Comparison of ENCODE assay signal across 16 cellular contexts in genomic region chr1:162543228-162543627, GRCh38. TPM values are rescaled to one million over a fixed set of nuclear protein-coding genes. Genes with fewer than 3 reads are reported as not detected.
A peak's percentile ranks its signal among the peaks of the same experiment; 100 is the strongest.
DNase-seq lines count a peak whose midpoint lies in the region; ATAC-seq and TF ChIP-seq lines count a peak whose summit lies in the region.
"Had no signal": no experiment of that assay in that cellular context is flagged by ENCODE, and none has a peak within 500 bp of the region (broad histone marks: within the 10 kb centered on the region; RNA-seq: fewer than 3 reads in every experiment).

No MANE protein-coding gene starts in this region.

- CTCF ChIA-PET in IMR-90 (lab: Yijun Ruan, JAX): no interaction called here

- H4K91ac ChIP-seq in IMR-90 (ENCODE audit: insufficient read depth, low read depth, low read length): no peak overlapping the region

- BruUV-seq in IMR-90 (replicated peaks; lab: Mats Ljungman, UMichigan): no TSS peak

- 97 to 100% methylated on average over 3 of the region's 3 CpGs for WGBS in GM23248 (ENCODE audit: low coverage in 1 of 2, low lambda C conversion rate in 2 of 2, missing lambda C conversion rate in 2 of 2), 2 experiments
- 100% methylated on average over 1 of the region's 3 CpGs; no CpG with 5 or more reads in 1 of the 2 experiments for WGBS in IMR-90 (ENCODE audit: extremely low coverage in 2 of 2, insufficient read length in 1 of 2), 2 experiments

- H2BK120ac ChIP-seq in IMR-90 (ENCODE audit: low read depth, low read length): peak overlapping the region; percentile 97; the same call in 1 of the 2 replicates

- peak overlapping the region; percentile 87; the same call in 1 of the 3 replicates for H2BK15ac ChIP-seq in IMR-90 (ENCODE audit: low read depth, low read length)

- H3K56ac ChIP-seq in IMR-90 (ENCODE audit: extremely low read depth, insufficient read depth, low read length): no peak overlapping the region

- H3K23ac ChIP-seq in IMR-90 (ENCODE audit: low read depth, low read length): no peak overlapping the region

- no peak overlapping the region for H4K8ac ChIP-seq in IMR-90 (ENCODE audit: low read depth in 2 of 2, low read length in 2 of 2)

- no peak overlapping the region for H2AK9ac ChIP-seq in IMR-90 (replicated peaks; ENCODE audit: low read depth, low read length, poor library complexity)

- no peaks in the 10 kb centered on the region for H3K79me2 ChIP-seq in ACC112 (ENCODE audit: control insufficient read depth, insufficient read depth, low read length, unreplicated experiment)
- H3K79me2 ChIP-seq in GM23248 (ENCODE audit: insufficient read depth): peaks cover 4% of the 10 kb centered on the region; the same call in 1 of the 2 replicates

- peaks cover 3% of the 10 kb centered on the region; the same call in 1 of the 2 replicates for H3K9me1 ChIP-seq in IMR-90 (ENCODE audit: insufficient read depth, low read length)

- intact Hi-C loops in IMR-90 (cut with micrococcal nuclease): no loop called here

- dilution Hi-C loops in IMR-90 (cut with HindIII; ENCODE audit: low sequenced_read_pairs, unreplicated experiment): no loop called here

- TF ChIP-seq RAD21 in IMR-90 (IDR thresholded peaks at IDR 0.05; ENCODE audit: low read length): no peak

- H3K4me2 ChIP-seq in GM23248 (ENCODE audit: unreplicated experiment) (no peak overlapping the region), IMR-90 (ENCODE audit: low read depth, low read length) (no peak overlapping the region)
- H3K4me2 ChIP-seq: BLaER1, GM23338 had no signal

- DNase-seq in GM23248 (no peak), IMR-90 (no peak), epithelial cell of prostate (ENCODE audit: low read depth, low spot score) (no peak), C1 segment of cervical spinal cord (lab: John Stamatoyannopoulos, UW) (no peak), brain microvascular endothelial cell (no peak)
- DNase-seq: CD4-positive, alpha-beta T cell; CD8-positive, alpha-beta memory T cell; DMS 273 treated with DMSO at 0.1 percent for 48 hours; DMS79; EL; GDM1; H9 had no signal

- H3K36me3 ChIP-seq in ACC112 (ENCODE audit: insufficient read depth, low read length) (no peaks in the 10 kb centered on the region), GM23248 (ENCODE audit: low read depth) (no peaks in the 10 kb centered on the region), IMR-90 (ENCODE audit: control insufficient read depth, insufficient read depth, low read length) (no peaks in the 10 kb centered on the region), brain microvascular endothelial cell (replicated peaks) (no peaks in the 10 kb centered on the region)
- H3K36me3 ChIP-seq: BLaER1 had no signal

- POLR2A ChIA-PET in IMR-90 (lab: Charles Lee; ENCODE audit: unreplicated experiment): interaction anchor here (0.6 kb wide), 1 partner anchor 1980 kb away, joined by 3 read pairs; no protein-coding TSS in a partner anchor

- no peak overlapping the region for H3K14ac ChIP-seq in IMR-90 (replicated peaks; ENCODE audit: low read depth, low read length)

- in situ Hi-C loops in GM23248 (cut with MboI): no loop called here
- in situ Hi-C loops in IMR-90 (cut with MboI; ENCODE audit: low sequenced_read_pairs): no loop called here
- in situ Hi-C loops in brain microvascular endothelial cell (cut with HindIII; ENCODE audit: low pct_ligation_motif_present, low sequenced_read_pairs): no loop called here

- peaks cover 23% of the 10 kb centered on the region for H3K4me1 ChIP-seq in ACC112 (ENCODE audit: control insufficient read depth, insufficient read depth, low read length, unreplicated experiment)
- peaks cover 52% of the 10 kb centered on the region for H3K4me1 ChIP-seq in GM23248 (ENCODE audit: insufficient read depth)
- peaks cover 9% of the 10 kb centered on the region for H3K4me1 ChIP-seq in IMR-90 (ENCODE audit: control insufficient read depth, insufficient read depth, low read length)

- H2BK5ac ChIP-seq in IMR-90 (ENCODE audit: low read depth, low read length, poor library complexity, severe bottlenecking): peak overlapping the region; percentile 96

- H4K5ac ChIP-seq in IMR-90 (ENCODE audit: low read depth, low read length): no peak overlapping the region

- H3F3A ChIP-seq in GM23248 (ENCODE audit: insufficient read depth): peaks cover 48% of the 10 kb centered on the region

- no peak for TF ChIP-seq POLR2A in IMR-90 (IDR thresholded peaks at IDR 0.05; ENCODE audit: low read depth, low read length)

- no peaks in the 10 kb centered on the region for H3K9me2 ChIP-seq in GM23248 (ENCODE audit: insufficient read depth)

- no peaks in the 10 kb centered on the region for H4K20me1 ChIP-seq in GM23248 (ENCODE audit: insufficient read depth)
- H4K20me1 ChIP-seq in IMR-90 (ENCODE audit: insufficient read depth, low read length): no peaks in the 10 kb centered on the region
- H4K20me1 ChIP-seq: BLaER1 had no signal

- H3K9ac ChIP-seq in GM23248 (no peak overlapping the region), IMR-90 (ENCODE audit: low read depth, low read length) (no peak overlapping the region)
- H3K9ac ChIP-seq: BLaER1 had no signal

- no peak overlapping the region for H3K18ac ChIP-seq in IMR-90 (ENCODE audit: low read depth, low read length)

- no peak overlapping the region for H3K4ac ChIP-seq in IMR-90 (ENCODE audit: low read depth, low read length)

- peak overlapping the region; percentile 50; the same call in 1 of the 2 replicates for H2BK20ac ChIP-seq in IMR-90 (ENCODE audit: low read depth, low read length)

- H3K79me1 ChIP-seq in IMR-90 (ENCODE audit: low read depth in 1 of 2, low read length in 2 of 2): no peaks in the 10 kb centered on the region; a peak in 1 of 4 replicates

- no peak for ATAC-seq in IMR-90 (ENCODE audit: low read depth)
- ATAC-seq: GM12878, GM23338 had no signal

- no peak overlapping the region for H3K4me3 ChIP-seq in ACC112 (ENCODE audit: low read depth, low read length)
- H3K4me3 ChIP-seq in GM23248: no peak overlapping the region
- H3K4me3 ChIP-seq in IMR-90 (ENCODE audit: insufficient read depth, low read depth, low read length): no peak overlapping the region
- H3K4me3 ChIP-seq in brain microvascular endothelial cell (ENCODE audit: low read depth, low read length): no peak overlapping the region
- H3K4me3 ChIP-seq: BLaER1, GM12878, GM23338 had no signal

- peak overlapping the region; percentile 88 for H3K27ac ChIP-seq in ACC112 (ENCODE audit: low read depth, low read length)
- peak overlapping the region; percentile 85; the same call in 1 of the 2 replicates for H3K27ac ChIP-seq in GM23248
- no peak overlapping the region for H3K27ac ChIP-seq in IMR-90 (ENCODE audit: insufficient read depth, low read length)
- peak overlapping the region; percentile 100 for H3K27ac ChIP-seq in epithelial cell of prostate
- no peak overlapping the region for H3K27ac ChIP-seq in brain microvascular endothelial cell
- H3K27ac ChIP-seq: BLaER1 had no signal

- H2AFZ ChIP-seq in ACC112 (ENCODE audit: low read length, unreplicated experiment) (no peak overlapping the region), GM23248 (no peak overlapping the region), IMR-90 (replicated peaks; ENCODE audit: low read length, poor library complexity) (no peak overlapping the region)
- H2AFZ ChIP-seq: GM23338 had no signal

- no peaks in the 10 kb centered on the region for H3K27me3 ChIP-seq in ACC112 (ENCODE audit: insufficient read depth, low read length)
- H3K27me3 ChIP-seq in GM23248 (replicated peaks; ENCODE audit: insufficient read depth): no peaks in the 10 kb centered on the region
- no peaks in the 10 kb centered on the region for H3K27me3 ChIP-seq in IMR-90 (ENCODE audit: control insufficient read depth, insufficient read depth, low read length)
- no peaks in the 10 kb centered on the region for H3K27me3 ChIP-seq in brain microvascular endothelial cell (replicated peaks)
- H3K27me3 ChIP-seq: BLaER1 had no signal

- H3K9me3 ChIP-seq in GM23248 (ENCODE audit: low read depth) (no peaks in the 10 kb centered on the region), IMR-90 (ENCODE audit: control insufficient read depth, insufficient read depth, low read length) (no peaks in the 10 kb centered on the region)

- TF ChIP-seq CTCF in IMR-90 (conservative IDR thresholded peaks at IDR 0.05; ENCODE audit: low read depth, low read length) (no peak), brain microvascular endothelial cell (IDR thresholded peaks at IDR 0.05; ENCODE audit: low read depth, low read length, missing control alignments) (no peak)

- H2AK5ac ChIP-seq in IMR-90 (ENCODE audit: low read depth, low read length): no peak overlapping the region

TF ChIP-seq in IMR-90, 13 proteins besides CTCF, POLR2A, EP300 and RAD21:
- TF ChIP-seq FOS (IDR thresholded peaks at IDR 0.05; ENCODE audit: low read depth, low read length) (no peak), RCOR1 (IDR thresholded peaks at IDR 0.05; ENCODE audit: insufficient replicate concordance, low read length) (no peak), MXI1 (IDR thresholded peaks at IDR 0.05; ENCODE audit: borderline replicate concordance, low read depth, low read length) (no peak), CEBPB (IDR thresholded peaks at IDR 0.05; ENCODE audit: low read depth, low read length) (no peak), BHLHE40 (IDR thresholded peaks at IDR 0.05; ENCODE audit: low read depth, low read length) (no peak)

RNA-seq across cellular contexts. Expression of gene UAP1, which starts 18.3 kb away (rescaled TPM):
- 406 and 457 TPM in 2 replicates for total RNA-seq in GM23248 (2014; rRNA removed; shearing (Covaris generic))
- polyA plus RNA-seq in GM23248 (2016; fragmentation: Nextera tagmentation; extraction: Ambion mirVana): 524 and 534 TPM in 2 replicates
- total RNA-seq in IMR-90 (2012; rRNA removed): 196 and 255 TPM in 2 replicates
- 77.9 and 93.4 TPM in 2 replicates for polyA plus RNA-seq in IMR-90 (2012; rRNA removed)
- 14.1 and 26.1 TPM in 2 replicates for polyA plus RNA-seq in IMR-90 (2012; cell fraction: cytosol; rRNA removed)
- 6.8 and 75.5 TPM in 2 replicates for polyA plus RNA-seq in IMR-90 (2012; cell fraction: nucleus; rRNA removed; ENCODE audit: low replicate concordance)

RNA-seq across cellular contexts. Expression of gene UHMK1, which starts 45.6 kb away (rescaled TPM):
- total RNA-seq in GM23248 (2014; rRNA removed; shearing (Covaris generic)): 60.6 and 60.8 TPM in 2 replicates
- polyA plus RNA-seq in GM23248 (2016; fragmentation: Nextera tagmentation; extraction: Ambion mirVana): 20.1 and 21.3 TPM in 2 replicates
- total RNA-seq in IMR-90 (2012; rRNA removed): 57.9 and 124 TPM in 2 replicates
- polyA plus RNA-seq in IMR-90 (2012; rRNA removed): 10.2 and 15.6 TPM in 2 replicates
- polyA plus RNA-seq in IMR-90 (2012; cell fraction: cytosol; rRNA removed): 1.9 and 3.0 TPM in 2 replicates
- polyA plus RNA-seq in IMR-90 (2012; cell fraction: nucleus; rRNA removed; ENCODE audit: low replicate concordance): 1.6 and 9.1 TPM in 2 replicates

Comparison
In these comparisons a context has a peak if more than half of its experiments do, and no peak if none do; other contexts are left out.
1. H3K27ac ChIP-seq: peak in ACC112 (single experiment), GM23248 (single experiment) and epithelial cell of prostate (single experiment); none in IMR-90 (single experiment) and brain microvascular endothelial cell (single experiment).